8 cellular contexts compared by ENCODE assay signal in the genomic region with DNA sequence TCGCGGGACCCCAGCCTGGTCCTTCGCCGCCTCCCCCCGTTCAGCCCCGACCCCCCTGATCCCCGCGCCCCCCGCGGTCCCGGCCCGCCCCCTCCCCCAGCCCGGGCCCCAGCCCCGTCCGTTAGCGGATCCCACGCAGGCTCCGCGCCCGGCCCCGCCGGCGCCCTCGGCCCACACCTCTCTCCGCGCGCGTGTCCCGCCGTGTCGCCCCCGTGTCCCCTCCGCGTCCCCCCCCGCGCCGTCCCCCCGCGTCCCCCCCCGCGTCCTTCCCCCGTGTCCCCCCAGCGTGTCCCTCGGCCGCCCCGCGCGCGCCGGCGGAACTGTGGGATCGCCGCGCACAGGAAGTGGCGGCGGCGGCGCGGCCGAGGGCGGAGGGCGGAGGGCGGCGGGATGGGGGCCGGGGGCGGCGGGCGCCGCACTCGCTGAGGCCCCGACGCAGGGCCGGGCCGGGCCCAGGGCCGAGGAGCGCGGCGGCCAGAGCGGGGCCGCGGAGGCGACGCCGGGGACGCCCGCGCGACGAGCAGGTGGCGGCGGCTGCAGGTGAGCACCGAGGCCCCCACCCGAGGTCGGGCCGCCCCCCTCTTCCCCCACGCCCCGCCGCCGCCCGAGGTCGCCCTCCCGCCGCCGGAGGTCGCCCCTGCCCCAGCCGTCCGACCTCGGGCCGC. TPM values are rescaled to one million over a fixed set of nuclear protein-coding genes. Genes with fewer than 3 reads are reported as not detected.
DNase-seq lines count a peak whose midpoint lies in the region; ATAC-seq and TF ChIP-seq lines count a peak whose summit lies in the region.

TSS of gene AGPAT3 (plus strand) at position 418 of the 665 bp plus-strand sequence. CDS start 94,459 bp downstream, outside the sequence.

- ATAC-seq in HG03159 (IDR thresholded peaks at IDR 0.05; ENCODE audit: unreplicated experiment) (peak; percentile 23), mucosa of descending colon (peak; percentile 3), HG02623 (IDR thresholded peaks at IDR 0.05; ENCODE audit: unreplicated experiment) (no peak)

- H3K27me3 ChIP-seq in DOHH2 (ENCODE audit: control insufficient read depth, low read length) = no peaks in the 10 kb centered on the region

- intact Hi-C loops in mucosa of descending colon (cut with DNase I, micrococcal nuclease) = no loop called here

- peak; percentile 16 to 25 for DNase-seq in activated CD4-positive, alpha-beta T cell treated with anti-CD3 and anti-CD28 coated beads, Interleukin-2, amount 50 U/mL, for 4 hours
- peak in 2 of 3 donors; percentile 60 to 65 for DNase-seq in mucosa of descending colon
- DNase-seq in NCI-H524 treated with DMSO at 0.1 percent for 48 hours (lab: John Stamatoyannopoulos, UW) = no peak

- H3K27ac ChIP-seq in DOHH2 (ENCODE audit: low read depth, low read length) (peak within 1 kb of the TSS; percentile 30), temporal lobe (ENCODE audit: low read depth, low read length) (no peak within 1 kb of the TSS)

- no peaks in the 10 kb centered on the region; the same call in 1 of the 2 replicates for H4K20me1 ChIP-seq in DOHH2 (ENCODE audit: control insufficient read depth, insufficient read depth, low read depth, low read length)

- in situ Hi-C loops in endometrial microvascular endothelial cells (cut with HindIII; ENCODE audit: inconsistent ontology term, low pct_unique_long_range_greater_than_20kb, low sequenced_read_pairs) = no loop called here

- TF ChIP-seq CTCF in DOHH2 (IDR thresholded peaks at IDR 0.05; ENCODE audit: low read depth, low read length, poor library complexity, severe bottlenecking) = no peak
- TF ChIP-seq CTCF in mucosa of descending colon (IDR thresholded peaks at IDR 0.05) = no peak

- peaks cover 46% of the 10 kb centered on the region for H3K4me1 ChIP-seq in DOHH2 (ENCODE audit: control insufficient read depth, low read length)
- H3K4me1 ChIP-seq in mucosa of descending colon (ENCODE audit: low read depth) = peaks cover 29% of the 10 kb centered on the region

- H3K9me2 ChIP-seq in DOHH2 (replicated peaks; ENCODE audit: control insufficient read depth, low read length) = no peaks in the 10 kb centered on the region

- H3F3A ChIP-seq in DOHH2 (ENCODE audit: control insufficient read depth, insufficient read depth) = peaks cover 13% of the 10 kb centered on the region; the same call in 1 of the 2 replicates

- peak within 1 kb of the TSS; percentile 82 for H3K4me2 ChIP-seq in DOHH2 (ENCODE audit: low read length)

- peaks cover 45% of the 10 kb centered on the region for H3K79me2 ChIP-seq in DOHH2 (ENCODE audit: control insufficient read depth, low read length)

- no peaks in the 10 kb centered on the region for H3K9me3 ChIP-seq in DOHH2 (ENCODE audit: control insufficient read depth, insufficient read depth, low read length)
- no peaks in the 10 kb centered on the region for H3K9me3 ChIP-seq in mucosa of descending colon

- H3K36me3 ChIP-seq in DOHH2 (ENCODE audit: control insufficient read depth, low read length) = peaks cover 11% of the 10 kb centered on the region
- H3K36me3 ChIP-seq in mucosa of descending colon (ENCODE audit: low read depth) = no peaks in the 10 kb centered on the region

- H3K4me3 ChIP-seq in DOHH2 (ENCODE audit: low read length) = peak within 1 kb of the TSS; percentile 81
- peak within 1 kb of the TSS; percentile 78 for H3K4me3 ChIP-seq in mucosa of descending colon

RNA-seq across cellular contexts. Expression of gene AGPAT3, which starts in this region (rescaled TPM):
- 72.7 TPM for total RNA-seq in endometrial microvascular endothelial cells (ENCODE audit: inconsistent ontology term)
- total RNA-seq in mucosa of descending colon = 100 to 1,000 TPM in 1 of 3 donors, 10 to 100 TPM in 2; 77.7 to 120 (median 97.7) TPM
- 29.7 TPM for total RNA-seq in temporal lobe
